29 cellular contexts compared by ENCODE assay signal in the genomic region with DNA sequence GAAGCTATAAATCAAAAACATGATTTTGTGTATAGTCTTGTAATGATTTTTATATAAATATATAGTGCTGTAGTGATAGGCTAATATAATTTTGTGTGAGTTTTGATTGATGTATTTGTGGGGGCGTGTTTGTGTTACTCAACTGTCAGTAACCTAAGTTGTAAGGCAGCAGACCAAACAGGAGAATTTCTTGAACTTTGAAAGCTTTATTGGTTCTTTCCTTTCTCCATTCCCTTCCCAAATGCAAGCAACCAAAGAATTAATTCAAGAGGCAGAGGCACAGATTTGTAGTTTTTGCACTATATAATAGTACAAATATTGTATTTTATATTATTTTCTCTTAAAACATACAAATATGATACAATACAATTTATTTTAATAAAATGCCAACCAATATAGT.
"Had no signal": no experiment of that assay in that cellular context is flagged by ENCODE, and none has a peak within 500 bp of the region (broad histone marks: within the 10 kb centered on the region; RNA-seq: fewer than 3 reads in every experiment).

No MANE protein-coding gene starts in this region.

- H3K9me3 ChIP-seq: ovary, psoas muscle, right lobe of liver, sigmoid colon, spleen, stomach, thoracic aorta, thyroid gland, transverse colon, upper lobe of right lung, uterus had no signal

- H3K9me3 Mint-ChIP-seq: naive thymus-derived CD4-positive, alpha-beta T cell; natural killer cell; nephron; neural progenitor cell; stimulated activated naive B cell treated with anti-CD40 and anti-IgM and Interleukin-4, amounts not matched to agents 10 μg/mL and 1 μg/mL and 100 μg/mL, for 72 hours; stimulated activated naive CD8-positive, alpha-beta T cell treated with anti-CD3 and anti-CD28 coated beads, Interleukin-15, Interleukin-2, amounts not matched to agents 100 ng/mL and 50 ng/mL, for 24 hours; type B pancreatic cell had no signal

- H3K27ac ChIP-seq: neural progenitor cell, ovary, parathyroid adenoma, psoas muscle, right lobe of liver, sigmoid colon, stomach, thoracic aorta, thyroid gland, transverse colon, upper lobe of right lung, uterus had no signal

- H3K27me3 Mint-ChIP-seq: stimulated activated naive B cell treated with anti-CD40 and anti-IgM and Interleukin-4, amounts not matched to agents 10 μg/mL and 1 μg/mL and 100 μg/mL, for 72 hours had no signal

- ATAC-seq: naive thymus-derived CD4-positive, alpha-beta T cell; psoas muscle; right cardiac atrium; right lobe of liver; stimulated activated naive B cell treated with anti-CD40 and anti-IgM and Interleukin-4, amounts not matched to agents 10 μg/mL and 1 μg/mL and 100 μg/mL, for 72 hours; upper lobe of right lung had no signal

- H3K79me2 ChIP-seq: parathyroid adenoma had no signal

- H3K27ac Mint-ChIP-seq: naive thymus-derived CD4-positive, alpha-beta T cell; nephron; neural progenitor cell; stimulated activated naive CD8-positive, alpha-beta T cell treated with anti-CD3 and anti-CD28 coated beads, Interleukin-15, Interleukin-2, amounts not matched to agents 100 ng/mL and 50 ng/mL, for 24 hours; type B pancreatic cell had no signal

- H3K4me1 ChIP-seq: parathyroid adenoma, psoas muscle, right lobe of liver, sigmoid colon, stomach, thyroid gland, transverse colon, upper lobe of right lung, uterus had no signal

- H3K27me3 ChIP-seq: neural progenitor cell, ovary, sigmoid colon, spleen, thyroid gland, upper lobe of right lung had no signal

- H2AFZ ChIP-seq: neural progenitor cell, parathyroid adenoma had no signal

- H3K36me3 Mint-ChIP-seq: natural killer cell, neural progenitor cell, type B pancreatic cell had no signal

- H3K4me3 Mint-ChIP-seq: naive thymus-derived CD4-positive, alpha-beta T cell; nephron; neural progenitor cell; stimulated activated naive CD8-positive, alpha-beta T cell treated with anti-CD3 and anti-CD28 coated beads, Interleukin-15, Interleukin-2, amounts not matched to agents 100 ng/mL and 50 ng/mL, for 24 hours; type B pancreatic cell had no signal

- H3K9ac ChIP-seq: neural progenitor cell, parathyroid adenoma had no signal

- DNase-seq: naive thymus-derived CD4-positive, alpha-beta T cell; natural killer cell; occipital lobe; ovary; posterior cingulate gyrus; psoas muscle; right cardiac atrium; right lobe of liver; sigmoid colon; small intestine; spleen; stimulated activated CD4-positive, alpha-beta T cell treated with anti-CD3 and anti-CD28 coated beads, Interleukin-12 subunit alpha, Interleukin-12 subunit beta, amount 100 ng/mL, for 4 hours; stimulated activated CD4-positive, alpha-beta T cell treated with anti-CD3 and anti-CD28 coated beads, Interleukin-1b, Interleukin-23, amount 100 ng/mL, for 48 hours; stimulated activated CD4-positive, alpha-beta T cell treated with anti-CD3 and anti-CD28 coated beads, Interleukin-4, amount 100 ng/mL, for 1 hour; stimulated activated CD4-positive, alpha-beta T cell treated with anti-CD3 and anti-CD28 coated beads, Interleukin-4, amount 100 ng/mL, for 4 hours; stimulated activated CD8-positive, alpha-beta memory T cell treated with anti-CD3 and anti-CD28 coated beads, Interleukin-4, amount 100 ng/mL, for 48 hours; stimulated activated naive B cell treated with anti-CD40 and anti-IgM and Interleukin-4, amounts not matched to agents 10 μg/mL and 1 μg/mL and 100 μg/mL, for 72 hours; stimulated activated naive CD4-positive, alpha-beta T cell treated with Interleukin-2 at 50 U/mL for 16 hours; stomach; thyroid gland; transverse colon; upper lobe of right lung; uterus had no signal

- FAIRE-seq: small intestine had no signal

- H3K4me2 ChIP-seq: neural progenitor cell had no signal

- H3K4me1 Mint-ChIP-seq: neural progenitor cell had no signal

- H3K36me3 ChIP-seq: neural progenitor cell, ovary, right lobe of liver, sigmoid colon, stomach, thoracic aorta, thyroid gland, transverse colon, uterus had no signal

- H3K4me3 ChIP-seq: neural progenitor cell, ovary, psoas muscle, right lobe of liver, sigmoid colon, spleen, stomach, thoracic aorta, thyroid gland, transverse colon, upper lobe of right lung, uterus had no signal
